ENCODE assay signal across 10 cellular contexts in the genomic region with DNA sequence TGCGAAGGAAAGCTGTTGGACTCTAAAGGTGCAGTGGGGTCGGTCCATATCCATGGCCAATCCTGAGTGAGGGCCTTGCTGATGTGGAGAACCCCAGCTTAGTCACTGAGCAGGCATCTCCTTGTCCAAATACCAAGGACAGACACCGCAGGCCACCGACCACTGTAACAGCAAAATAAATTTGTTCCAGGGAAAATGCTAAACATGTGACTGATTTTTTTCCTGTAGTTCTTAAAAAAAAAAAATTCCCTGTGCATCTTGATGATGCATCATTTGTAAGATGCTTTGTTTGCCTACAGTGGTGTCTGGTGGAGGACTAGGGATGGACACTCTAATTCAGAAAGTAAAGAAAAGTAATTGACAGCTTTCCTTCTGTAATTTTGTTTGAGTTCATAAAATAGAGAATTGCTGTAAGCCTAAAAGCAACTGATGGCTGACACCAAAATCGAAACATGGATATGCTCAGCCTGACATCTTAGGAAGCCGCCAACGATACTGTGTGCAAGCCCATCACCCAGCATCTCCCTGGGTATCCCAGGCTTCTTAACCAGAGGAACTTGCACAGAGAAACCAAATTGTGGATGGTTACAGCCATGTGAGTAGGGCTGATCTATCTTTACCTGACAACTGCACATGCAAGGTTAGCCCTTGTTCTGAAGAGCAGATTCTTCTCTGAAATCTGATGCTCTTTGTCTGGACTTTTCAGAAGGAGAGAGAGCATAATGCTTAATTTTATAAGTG.
A peak's percentile ranks its signal among the peaks of the same experiment; 100 is the strongest.
DNase-seq lines count a peak whose midpoint lies in the region; TF ChIP-seq lines count a peak whose summit lies in the region.
"Had no signal": no experiment of that assay in that cellular context is flagged by ENCODE, and none has a peak within 500 bp of the region (broad histone marks: within the 10 kb centered on the region; RNA-seq: fewer than 3 reads in every experiment).

No MANE protein-coding gene starts in this region.

- no peak overlapping the region for H3K9ac ChIP-seq in smooth muscle cell (ENCODE audit: low read depth)

- H3K9me2 ChIP-seq in OCI-LY7 (ENCODE audit: insufficient read depth, low read length): no peaks in the 10 kb centered on the region

- H2AFZ ChIP-seq in OCI-LY7 (ENCODE audit: low read length) (peak overlapping the region; percentile 94), smooth muscle cell (ENCODE audit: low read depth) (no peak overlapping the region)

- H3K4me3 ChIP-seq in OCI-LY7 (ENCODE audit: low read depth, low read length, poor library complexity, severe bottlenecking) (peak overlapping the region; percentile 33), cardiac fibroblast (replicated peaks in 1 of 2; ENCODE audit: low read depth in 2 of 2, low read length in 2 of 2) (no peak overlapping the region), smooth muscle cell (no peak overlapping the region)
- H3K4me3 ChIP-seq: psoas muscle had no signal

- H3K4me1 ChIP-seq in OCI-LY7 (ENCODE audit: insufficient read depth, low read length, poor library complexity, severe bottlenecking): peaks cover 23% of the 10 kb centered on the region
- peaks cover 30% of the 10 kb centered on the region for H3K4me1 ChIP-seq in smooth muscle cell (ENCODE audit: low read depth)
- H3K4me1 ChIP-seq: psoas muscle had no signal

- BruUV-seq in OCI-LY7 (replicated peaks; lab: Mats Ljungman, UMichigan): no TSS peak

- 89% methylated on average over 7 of the region's 7 CpGs for WGBS in smooth muscle cell (ENCODE audit: low lambda C conversion rate)

- H3K4me2 ChIP-seq in OCI-LY7 (ENCODE audit: low read length) (peak overlapping the region; percentile 69), smooth muscle cell (no peak overlapping the region)

- H3K36me3 ChIP-seq in OCI-LY7 (ENCODE audit: insufficient read depth, low read length) (no peaks in the 10 kb centered on the region), smooth muscle cell (ENCODE audit: low read depth) (no peaks in the 10 kb centered on the region)

- H4K20me1 ChIP-seq in OCI-LY7 (ENCODE audit: insufficient read depth, low read length): no peaks in the 10 kb centered on the region
- H4K20me1 ChIP-seq in smooth muscle cell (ENCODE audit: low read depth): no peaks in the 10 kb centered on the region

- H3K9me3 ChIP-seq in OCI-LY7 (ENCODE audit: low read length) (peaks cover 5% of the 10 kb centered on the region; the same call in 1 of the 2 replicates), smooth muscle cell (replicated peaks; ENCODE audit: low read depth) (no peaks in the 10 kb centered on the region)
- H3K9me3 ChIP-seq: psoas muscle had no signal

- CTCF ChIA-PET in OCI-LY7 (lab: Charles Lee; ENCODE audit: unreplicated experiment): no interaction called here

- H3K79me2 ChIP-seq in OCI-LY7 (ENCODE audit: insufficient read depth, low read depth, low read length) (no peaks in the 10 kb centered on the region), smooth muscle cell (ENCODE audit: low read depth) (no peaks in the 10 kb centered on the region)

- peak overlapping the region; percentile 28 for H3K27ac ChIP-seq in OCI-LY7 (ENCODE audit: low read depth, low read length, poor library complexity, severe bottlenecking)
- peak overlapping the region; percentile 45 for H3K27ac ChIP-seq in smooth muscle cell (ENCODE audit: low read depth)
- H3K27ac ChIP-seq: psoas muscle had no signal

- H3K27me3 ChIP-seq in smooth muscle cell (ENCODE audit: low read depth): no peaks in the 10 kb centered on the region

- H3F3A ChIP-seq in smooth muscle cell (ENCODE audit: low read depth): no peaks in the 10 kb centered on the region

- TF ChIP-seq CTCF in OCI-LY7 (conservative IDR thresholded peaks at IDR 0.05; ENCODE audit: low read length): no peak
- TF ChIP-seq CTCF in cardiac fibroblast (IDR thresholded peaks at IDR 0.05; ENCODE audit: low read depth, low read length): peak; percentile 8
- no peak for TF ChIP-seq CTCF in smooth muscle cell (IDR thresholded peaks at IDR 0.05; ENCODE audit: borderline replicate concordance, insufficient read depth, poor library complexity, severe bottlenecking)

- DNase-seq in EL: peak; percentile 29
- no peak for DNase-seq in OCI-LY7 (ENCODE audit: low spot score)
- DNase-seq in cardiac fibroblast (ENCODE audit: low read depth in 2 of 2): peak in 1 of 2 donors; percentile 31
- no peak for DNase-seq in smooth muscle cell (lab: John Stamatoyannopoulos, UW; ENCODE audit: unreplicated experiment)
- no peak for DNase-seq in OCI-M1 (lab: John Stamatoyannopoulos, UW)
- DNase-seq in kidney glomerular epithelial cell (lab: John Stamatoyannopoulos, UW): no peak
- no peak for DNase-seq in dedifferentiated amniotic fluid mesenchymal stem cell (ENCODE audit: extremely low spot score)
- DNase-seq in HT-29 (ENCODE audit: low spot score): no peak
- DNase-seq: NCI-H446 treated with DMSO at 0.1 percent for 48 hours, psoas muscle had no signal

- POLR2A ChIA-PET in OCI-LY7 (lab: Charles Lee): interaction anchor here (0.6 to 1.5 kb wide), 6 partner anchors 8 to 105 kb away, joined by 3 to 6 read pairs (median 3); no protein-coding TSS in a partner anchor

- intact Hi-C loops in OCI-LY7 (cut with micrococcal nuclease; ENCODE audit: unreplicated experiment): no loop called here
